9 cellular contexts compared by ENCODE assay signal in genomic region chr16:2151188-2152091, GRCh38. TPM values are rescaled to one million over a fixed set of nuclear protein-coding genes. Genes with fewer than 3 reads are reported as not detected.
DNase-seq lines count a peak whose midpoint lies in the region; ATAC-seq, FAIRE-seq and TF ChIP-seq lines count a peak whose summit lies in the region.
"Had no signal": no experiment of that assay in that cellular context is flagged by ENCODE, and none has a peak within 500 bp of the region (broad histone marks: within the 10 kb centered on the region; RNA-seq: fewer than 3 reads in every experiment).

No MANE protein-coding gene starts in this region.

- in situ Hi-C loops in ACHN (cut with HindIII; ENCODE audit: low pct_ligation_motif_present, low pct_unique_long_range_greater_than_20kb, low sequenced_read_pairs): loop anchor here (25.0 kb wide), 1 partner anchor 311 kb away; the partner anchor contains the start of genes NTN3 and TEDC2

- H3K27me3 Mint-ChIP-seq in activated B cell treated with CpG ODN at 0.5 μM for 24 hours (no peaks in the 10 kb centered on the region), immature natural killer cell (ENCODE audit: low read depth in 3 of 3) (peaks cover 5 to 12% (median 9%) of the 10 kb centered on the region in 3 donors)

- H3K4me3 Mint-ChIP-seq in activated B cell treated with CpG ODN at 0.5 μM for 24 hours (peak overlapping the region; percentile 35), immature natural killer cell (peak overlapping the region in 3 of 5 donors; percentile 18 to 50 (median 24))
- H3K4me3 Mint-ChIP-seq: dendritic cell treated with granulocyte-macrophage colony-stimulating factor and Interleukin-4, amounts not matched to agents 40 ng/mL and 50 ng/mL, for 4 days had no signal

- no peak for ATAC-seq in activated B cell treated with CpG ODN at 0.5 μM for 24 hours (ENCODE audit: low read depth)
- no peak for ATAC-seq in HG03175 (IDR thresholded peaks at IDR 0.05; ENCODE audit: unreplicated experiment)
- ATAC-seq in HG03565 (IDR thresholded peaks at IDR 0.05; ENCODE audit: unreplicated experiment): no peak
- no peak for ATAC-seq in GM18861 (IDR thresholded peaks at IDR 0.05; ENCODE audit: unreplicated experiment)

- DNase-seq in ACHN: peak; percentile 15
- DNase-seq in H54 (ENCODE audit: insufficient read length, low spot score): no peak
- DNase-seq in activated B cell treated with CpG ODN at 0.5 μM for 24 hours: no peak
- no peak for DNase-seq in immature natural killer cell
- DNase-seq in NCI-H128 (lab: John Stamatoyannopoulos, UW; ENCODE audit: unreplicated experiment): no peak

- H3K27ac Mint-ChIP-seq in activated B cell treated with CpG ODN at 0.5 μM for 24 hours (peak overlapping the region; percentile 14), immature natural killer cell (no peak overlapping the region)
- H3K27ac Mint-ChIP-seq: dendritic cell treated with granulocyte-macrophage colony-stimulating factor and Interleukin-4, amounts not matched to agents 40 ng/mL and 50 ng/mL, for 4 days had no signal

- POLR2A ChIA-PET in activated B cell treated with CpG ODN at 0.5 μM for 24 hours (lab: Charles Lee): interaction anchor here (0.5 to 6.0 kb wide), 10 partner anchors 11 to 854 kb away, joined by 3 to 61 read pairs (median 8); partner anchors contain the start of genes ECI1 and RPS2

- H3K4me1 Mint-ChIP-seq in activated B cell treated with CpG ODN at 0.5 μM for 24 hours: peaks cover 56% of the 10 kb centered on the region
- H3K4me1 Mint-ChIP-seq in immature natural killer cell: peaks cover 32 to 37% of the 10 kb centered on the region in 2 donors

- peak; percentile 0; the same call in 1 of the 2 replicates for TF ChIP-seq POLR2A in H54 (IDR thresholded peaks at IDR 0.05; ENCODE audit: low read depth, low read length)

- CTCF ChIA-PET in activated B cell treated with CpG ODN at 0.5 μM for 24 hours (lab: Charles Lee): interaction anchor here (1.1 to 5.4 kb wide), 2 partner anchors 11 to 148 kb away, joined by 3 to 28 read pairs; no protein-coding TSS in a partner anchor

- H3K36me3 Mint-ChIP-seq in activated B cell treated with CpG ODN at 0.5 μM for 24 hours (ENCODE audit: low read depth): peaks cover 44% of the 10 kb centered on the region
- H3K36me3 Mint-ChIP-seq in immature natural killer cell: no peaks in the 10 kb centered on the region

- no peaks in the 10 kb centered on the region for H3K9me3 Mint-ChIP-seq in activated B cell treated with CpG ODN at 0.5 μM for 24 hours
- H3K9me3 Mint-ChIP-seq in immature natural killer cell: no peaks in the 10 kb centered on the region
- H3K9me3 Mint-ChIP-seq: dendritic cell treated with granulocyte-macrophage colony-stimulating factor and Interleukin-4, amounts not matched to agents 40 ng/mL and 50 ng/mL, for 4 days had no signal

- no peak for FAIRE-seq in H54 (lab: Jason Lieb, UNC)

- TF ChIP-seq CTCF in activated B cell treated with CpG ODN at 0.5 μM for 24 hours (IDR thresholded peaks at IDR 0.05): no peak

- intact Hi-C loops in activated B cell treated with CpG ODN at 0.5 μM for 24 hours (cut with micrococcal nuclease): loop anchor here (2.0 kb wide), 2 partner anchors 15 to 289 kb away; no protein-coding TSS in a partner anchor

RNA-seq across cellular contexts. Expression of gene RAB26, which starts 3.0 kb away (rescaled TPM):
- 0.61 TPM in 1 of 2 replicates, not detected in the other for total RNA-seq in activated B cell treated with CpG ODN at 0.5 μM for 24 hours
- 1 to 10 TPM in 1 of 3 donors, under 1 TPM in 1, not detected in 1; 0.34 to 1.4 TPM for polyA plus RNA-seq in immature natural killer cell

RNA-seq across cellular contexts. Expression of gene TRAF7, which starts 4.1 kb away (rescaled TPM):
- total RNA-seq in activated B cell treated with CpG ODN at 0.5 μM for 24 hours: 72.7 and 78.1 TPM in 2 replicates
- polyA plus RNA-seq in immature natural killer cell: 1 to 10 TPM; 5.2 to 6.9 (median 5.6) TPM

RNA-seq across cellular contexts. Expression of gene PKD1, which starts 15.7 kb away (rescaled TPM):
- total RNA-seq in activated B cell treated with CpG ODN at 0.5 μM for 24 hours: 58.6 and 84.2 TPM in 2 replicates
- polyA plus RNA-seq in immature natural killer cell: 1 to 10 TPM; 2.7 to 6.7 (median 2.8) TPM

RNA-seq across cellular contexts. Expression of gene CASKIN1, which starts 45.0 kb away (rescaled TPM):
- not detected in 2 replicates for total RNA-seq in activated B cell treated with CpG ODN at 0.5 μM for 24 hours
- polyA plus RNA-seq in immature natural killer cell: not detected

RNA-seq across cellular contexts. Expression of gene MLST8, which starts 53.8 kb away (rescaled TPM):
- total RNA-seq in activated B cell treated with CpG ODN at 0.5 μM for 24 hours: 35.7 and 38.7 TPM in 2 replicates
- 10 to 100 TPM; 22.5 to 39.1 (median 36.9) TPM for polyA plus RNA-seq in immature natural killer cell
